In the genomic region with DNA sequence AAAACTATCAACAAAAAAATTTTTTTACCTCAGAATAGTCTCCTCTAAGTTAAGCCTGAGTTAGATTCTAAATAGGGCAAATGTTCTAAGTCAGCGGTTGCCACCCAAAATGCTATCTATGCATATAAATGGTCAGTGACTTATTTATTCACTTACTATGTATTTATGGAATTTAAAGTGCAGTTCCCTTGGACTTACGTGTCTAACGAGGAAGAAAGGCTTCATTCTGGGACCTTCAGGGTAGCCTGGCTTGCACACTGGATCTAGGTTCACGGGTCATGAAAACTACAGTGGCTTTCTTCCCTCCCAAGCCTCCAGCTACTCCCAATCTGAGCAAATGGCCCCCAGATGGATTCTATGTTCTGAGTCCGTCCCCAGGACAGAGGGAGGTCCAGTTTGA, we compare ENCODE assay signal across 10 cellular contexts.
DNase-seq lines count a peak whose midpoint lies in the region; ATAC-seq and TF ChIP-seq lines count a peak whose summit lies in the region.
"Had no signal": no experiment of that assay in that cellular context is flagged by ENCODE, and none has a peak within 500 bp of the region (broad histone marks: within the 10 kb centered on the region; RNA-seq: fewer than 3 reads in every experiment).

No MANE protein-coding gene starts in this region.

- no peak for DNase-seq in activated naive CD4-positive, alpha-beta T cell treated with anti-CD3 and anti-CD28 coated beads, Interleukin-2, amount 10 ng/mL, durations not matched to agents 7 days and 5 days
- DNase-seq in activated naive CD4-positive, alpha-beta T cell treated with Interleukin-2 at 50 U/mL for 16 hours = no peak
- no peak for DNase-seq in adrenal gland
- no peak for DNase-seq in GF-D8 (lab: John Stamatoyannopoulos, UW)
- no peak for DNase-seq in NCI-H1417 treated with DMSO at 0.1 percent for 48 hours (lab: John Stamatoyannopoulos, UW)
- DNase-seq: stimulated activated CD4-positive, alpha-beta T cell treated with anti-CD3 and anti-CD28 coated beads, Interleukin-2, amount 100 ng/mL, for 24 hours had no signal

- no peak for TF ChIP-seq POLR2A in adrenal gland (IDR thresholded peaks at IDR 0.05)

- no peaks in the 10 kb centered on the region for H3K27me3 Mint-ChIP-seq in activated naive CD4-positive, alpha-beta T cell treated with anti-CD3 and anti-CD28 coated beads, Interleukin-2, amount 10 ng/mL, durations not matched to agents 7 days and 5 days

- no peaks in the 10 kb centered on the region for H3K36me3 ChIP-seq in adrenal gland (replicated peaks in 1 of 2)
- no peaks in the 10 kb centered on the region for H3K36me3 ChIP-seq in mucosa of rectum (ENCODE audit: control insufficient read depth in 2 of 2, insufficient read depth in 2 of 2, low read length in 2 of 2)
- no peaks in the 10 kb centered on the region for H3K36me3 ChIP-seq in thymus (ENCODE audit: control insufficient read depth, insufficient read depth)
- H3K36me3 ChIP-seq: BLaER1 had no signal

- peaks cover 2% of the 10 kb centered on the region for H3K36me3 Mint-ChIP-seq in activated naive CD4-positive, alpha-beta T cell treated with anti-CD3 and anti-CD28 coated beads, Interleukin-2, amount 10 ng/mL, durations not matched to agents 7 days and 5 days

- H3K4me1 ChIP-seq in adrenal gland (replicated peaks in 1 of 2) = peaks cover 33 to 44% of the 10 kb centered on the region in 2 donors
- H3K4me1 ChIP-seq in mucosa of rectum (ENCODE audit: control insufficient read depth in 2 of 2, insufficient read depth in 2 of 2, low read length in 2 of 2) = peaks cover 51% of the 10 kb centered on the region in 2 donors
- H3K4me1 ChIP-seq in thymus (ENCODE audit: control insufficient read depth, insufficient read depth, low read length) = peaks cover 29% of the 10 kb centered on the region

- no peak for ATAC-seq in GM18873 (IDR thresholded peaks at IDR 0.05; ENCODE audit: low FRiP score, unreplicated experiment)

- 79 to 91% (median 81%) methylated on average over 4 to 5 of the region's 5 CpGs for WGBS in adrenal gland, 4 donors
- 97% methylated on average over 5 of the region's 5 CpGs for WGBS in thymus

- CTCF ChIA-PET in activated naive CD4-positive, alpha-beta T cell treated with anti-CD3 and anti-CD28 coated beads, Interleukin-2, amount 10 ng/mL, durations not matched to agents 7 days and 5 days (lab: Charles Lee) = interaction anchor here (1.0 to 4.5 kb wide), 6 partner anchors 17 to 93 kb away, joined by 3 to 44 read pairs (median 7); no protein-coding TSS in a partner anchor

- peak overlapping the region in 3 of 5 donors; percentile 76 to 87 (median 81) for H3K27ac ChIP-seq in adrenal gland
- peak overlapping the region; percentile 95 to 97 for H3K27ac ChIP-seq in mucosa of rectum (ENCODE audit: low read depth in 2 of 2, low read length in 2 of 2)
- peak overlapping the region; percentile 99 for H3K27ac ChIP-seq in thymus (ENCODE audit: low read depth)
- H3K27ac ChIP-seq: BLaER1 had no signal

- TF ChIP-seq CTCF in adrenal gland (IDR thresholded peaks at IDR 0.05) = no peak

- H3K4me3 Mint-ChIP-seq in activated naive CD4-positive, alpha-beta T cell treated with anti-CD3 and anti-CD28 coated beads, Interleukin-2, amount 10 ng/mL, durations not matched to agents 7 days and 5 days = no peak overlapping the region

- no peaks in the 10 kb centered on the region for H3K27me3 ChIP-seq in adrenal gland
- H3K27me3 ChIP-seq in mucosa of rectum (ENCODE audit: control insufficient read depth in 2 of 2, insufficient read depth in 2 of 2, low read length in 2 of 2) = no peaks in the 10 kb centered on the region
- H3K27me3 ChIP-seq in thymus (ENCODE audit: control insufficient read depth, insufficient read depth) = no peaks in the 10 kb centered on the region
- H3K27me3 ChIP-seq: BLaER1 had no signal

- H3K9ac ChIP-seq in mucosa of rectum (ENCODE audit: low read depth in 1 of 2, low read length in 2 of 2) = peak overlapping the region; percentile 36 to 65
- H3K9ac ChIP-seq: BLaER1 had no signal

- H3K27ac Mint-ChIP-seq in activated naive CD4-positive, alpha-beta T cell treated with anti-CD3 and anti-CD28 coated beads, Interleukin-2, amount 10 ng/mL, durations not matched to agents 7 days and 5 days = peak overlapping the region; percentile 100

- H3K4me1 Mint-ChIP-seq in activated naive CD4-positive, alpha-beta T cell treated with anti-CD3 and anti-CD28 coated beads, Interleukin-2, amount 10 ng/mL, durations not matched to agents 7 days and 5 days = peaks cover 69% of the 10 kb centered on the region

- H3K4me3 ChIP-seq in adrenal gland (no peak overlapping the region), mucosa of rectum (ENCODE audit: low read length in 2 of 2) (no peak overlapping the region), thymus (ENCODE audit: low read length) (no peak overlapping the region)
- H3K4me3 ChIP-seq: BLaER1 had no signal

- intact Hi-C loops in adrenal gland (cut with DNase I) = no loop called here

- H3K9me3 ChIP-seq in adrenal gland (replicated peaks in 1 of 3) (no peaks in the 10 kb centered on the region), mucosa of rectum (ENCODE audit: control insufficient read depth in 2 of 2, low read length in 2 of 2) (no peaks in the 10 kb centered on the region), thymus (ENCODE audit: control insufficient read depth) (no peaks in the 10 kb centered on the region)
- H3K9me3 ChIP-seq: BLaER1 had no signal

- no peaks in the 10 kb centered on the region for H3K9me3 Mint-ChIP-seq in activated naive CD4-positive, alpha-beta T cell treated with anti-CD3 and anti-CD28 coated beads, Interleukin-2, amount 10 ng/mL, durations not matched to agents 7 days and 5 days
